Comparison of ENCODE assay signal across 1 cellular context in the genomic region with DNA sequence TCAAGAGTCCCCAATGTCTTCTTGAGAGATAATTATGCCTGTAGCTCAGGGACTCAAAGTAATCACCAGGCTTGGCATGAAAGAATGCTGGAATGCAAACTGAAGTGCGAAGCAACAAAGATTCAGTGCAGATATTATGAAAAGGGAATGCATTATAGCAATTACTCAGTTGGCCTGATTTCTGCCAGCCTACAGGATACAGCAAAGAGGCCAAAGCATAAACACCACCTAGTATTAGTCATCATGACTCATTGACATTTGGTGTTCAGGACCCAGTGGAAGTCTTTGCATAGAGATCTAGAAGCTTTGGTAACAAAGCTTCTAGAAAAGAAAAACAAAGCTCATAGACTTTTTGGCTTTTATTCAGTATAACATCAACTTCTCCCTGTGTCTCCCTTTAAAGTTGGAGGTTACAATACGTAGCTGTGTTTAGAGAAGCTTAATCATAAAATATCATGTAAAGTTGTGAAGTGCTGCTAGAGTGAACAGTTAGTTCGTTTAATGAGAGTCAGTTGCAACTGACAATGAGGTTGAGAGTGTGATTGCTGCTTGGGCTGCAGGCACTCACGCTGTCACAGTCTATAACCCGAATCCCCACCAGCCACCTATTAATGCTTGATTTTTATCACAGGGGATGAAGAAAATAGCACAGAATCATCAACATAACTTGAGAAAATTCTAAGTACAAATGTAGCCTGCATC.
TF ChIP-seq lines count a peak whose summit lies in the region.

No MANE protein-coding gene starts in this region.

TF ChIP-seq in H1, 55 proteins besides CTCF, POLR2A, EP300 and RAD21 (continued from another document):
- TF ChIP-seq, protein P1, sequence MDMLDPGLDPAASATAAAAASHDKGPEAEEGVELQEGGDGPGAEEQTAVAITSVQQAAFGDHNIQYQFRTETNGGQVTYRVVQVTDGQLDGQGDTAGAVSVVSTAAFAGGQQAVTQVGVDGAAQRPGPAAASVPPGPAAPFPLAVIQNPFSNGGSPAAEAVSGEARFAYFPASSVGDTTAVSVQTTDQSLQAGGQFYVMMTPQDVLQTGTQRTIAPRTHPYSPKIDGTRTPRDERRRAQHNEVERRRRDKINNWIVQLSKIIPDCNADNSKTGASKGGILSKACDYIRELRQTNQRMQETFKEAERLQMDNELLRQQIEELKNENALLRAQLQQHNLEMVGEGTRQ (IDR thresholded peaks at IDR 0.05; ENCODE audit: low read length), result no peak
